In the genomic region with DNA sequence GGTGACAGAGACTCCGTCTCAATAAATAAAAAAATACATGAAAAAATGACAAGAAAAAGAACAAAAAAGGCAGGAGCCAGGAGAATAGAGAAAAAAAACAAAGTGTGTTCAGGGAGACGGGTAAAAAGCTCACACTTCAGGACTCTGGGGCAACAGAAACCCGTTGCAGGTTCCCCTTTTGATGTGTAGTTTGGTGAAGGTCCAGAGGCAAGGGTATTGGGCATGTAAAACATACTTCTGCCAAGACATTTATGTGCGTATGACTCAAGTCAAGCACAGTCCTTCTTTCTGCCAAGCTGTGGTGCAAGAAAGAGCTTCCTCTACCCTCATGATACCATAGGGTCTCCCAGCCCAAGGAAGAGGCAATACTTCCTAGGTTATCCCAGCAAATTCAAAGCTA, we compare ENCODE assay signal across 20 cellular contexts. TPM values are rescaled to one million over a fixed set of nuclear protein-coding genes. Genes with fewer than 3 reads are reported as not detected.
"Had no signal": no experiment of that assay in that cellular context is flagged by ENCODE, and none has a peak within 500 bp of the region (broad histone marks: within the 10 kb centered on the region; RNA-seq: fewer than 3 reads in every experiment).

No MANE protein-coding gene starts in this region.

- H3K4me3 ChIP-seq: gastroesophageal sphincter, heart right ventricle, lower lobe of right lung, neural progenitor cell, ovary, sigmoid colon, thoracic aorta, upper lobe of right lung had no signal

- H3K36me3 Mint-ChIP-seq: activated naive CD8-positive, alpha-beta T cell treated with anti-CD3 and anti-CD28 coated beads, Interleukin-2, amount 10 ng/mL, durations not matched to agents 7 days and 5 days; neural progenitor cell had no signal

- H3K27ac Mint-ChIP-seq: activated naive CD8-positive, alpha-beta T cell treated with anti-CD3 and anti-CD28 coated beads, Interleukin-2, amount 10 ng/mL, durations not matched to agents 7 days and 5 days; neural progenitor cell; T-helper 2 cell treated with Interferon-gamma antibody and Interleukin-4, amounts not matched to agents 5 μg/mL and 100 μg/mL, for 36 hours had no signal

- H3K9me3 Mint-ChIP-seq: activated naive CD8-positive, alpha-beta T cell treated with anti-CD3 and anti-CD28 coated beads, Interleukin-2, amount 10 ng/mL, durations not matched to agents 7 days and 5 days; neural progenitor cell; T-helper 2 cell treated with Interferon-gamma antibody and Interleukin-4, amounts not matched to agents 5 μg/mL and 100 μg/mL, for 36 hours had no signal

- DNase-seq: activated CD4-positive, alpha-beta T cell treated with anti-CD3 and anti-CD28 coated beads, Interleukin-2, amount 50 U/mL, for 1 hour; activated CD4-positive, CD25-positive, alpha-beta regulatory T cell; activated CD8-positive, alpha-beta memory T cell treated with anti-CD3 and anti-CD28 coated beads for 24 hours; activated naive CD8-positive, alpha-beta T cell treated with anti-CD3 and anti-CD28 coated beads, Interleukin-2, amount 10 ng/mL, durations not matched to agents 7 days and 5 days; anterior cingulate cortex; brain microvascular endothelial cell; cerebellar nuclear complex; effector CD8-positive, alpha-beta T cell; heart right ventricle; left cardiac atrium; lower lobe of right lung; ovary; sigmoid colon; stimulated activated CD4-positive, alpha-beta T cell treated with anti-CD3 and anti-CD28 coated beads, Interleukin-1b, Interleukin-23, amount 100 ng/mL, for 48 hours; upper lobe of right lung had no signal

- H3K27me3 ChIP-seq: brain microvascular endothelial cell, gastroesophageal sphincter, heart right ventricle, neural progenitor cell, ovary, sigmoid colon, upper lobe of right lung had no signal

- H2AFZ ChIP-seq: neural progenitor cell had no signal

- H3K9me3 ChIP-seq: gastroesophageal sphincter, heart right ventricle, lower lobe of right lung, ovary, sigmoid colon, thoracic aorta, upper lobe of right lung had no signal

- H3K9ac ChIP-seq: neural progenitor cell had no signal

- H3K36me3 ChIP-seq: brain microvascular endothelial cell, gastroesophageal sphincter, heart right ventricle, lower lobe of right lung, neural progenitor cell, ovary, sigmoid colon, thoracic aorta, upper lobe of right lung had no signal

- H3K27ac ChIP-seq: brain microvascular endothelial cell, gastroesophageal sphincter, heart right ventricle, lower lobe of right lung, neural progenitor cell, ovary, sigmoid colon, thoracic aorta, upper lobe of right lung had no signal

- H3K4me1 ChIP-seq: gastroesophageal sphincter, heart right ventricle, lower lobe of right lung, sigmoid colon, upper lobe of right lung had no signal

- H3K4me3 Mint-ChIP-seq: activated naive CD8-positive, alpha-beta T cell treated with anti-CD3 and anti-CD28 coated beads, Interleukin-2, amount 10 ng/mL, durations not matched to agents 7 days and 5 days; neural progenitor cell; T-helper 2 cell treated with Interferon-gamma antibody and Interleukin-4, amounts not matched to agents 5 μg/mL and 100 μg/mL, for 36 hours had no signal

- H3K4me1 Mint-ChIP-seq: neural progenitor cell had no signal

- ATAC-seq: gastroesophageal sphincter, heart right ventricle, left cardiac atrium, lower lobe of right lung, upper lobe of right lung had no signal

- H3K4me2 ChIP-seq: neural progenitor cell had no signal

RNA-seq across cellular contexts. Expression of a gene that starts 33.4 kb away (rescaled TPM):
- total RNA-seq: activated naive CD8-positive, alpha-beta T cell treated with anti-CD3 and anti-CD28 coated beads, Interleukin-2, amount 10 ng/mL, durations not matched to agents 7 days and 5 days; fibroblast of lung; gastroesophageal sphincter; left cardiac atrium; lower lobe of right lung; ovary; sigmoid colon; thoracic aorta; upper lobe of right lung had no signal
- polyA plus RNA-seq: fibroblast of lung, ovary had no signal
